ENCODE assay signal across 15 cellular contexts in genomic region chr20:10640897-10641296, GRCh38.
"Had no signal": no experiment of that assay in that cellular context is flagged by ENCODE, and none has a peak within 500 bp of the region (broad histone marks: within the 10 kb centered on the region; RNA-seq: fewer than 3 reads in every experiment).

No MANE protein-coding gene starts in this region.

- H3K4me1 Mint-ChIP-seq: activated CD4-positive, alpha-beta T cell treated with anti-CD3 and anti-CD28 coated beads for 36 hours had no signal

- FAIRE-seq: kidney had no signal

- H3K27me3 ChIP-seq: brain microvascular endothelial cell, foreskin keratinocyte, neutrophil had no signal

- H3K9me3 Mint-ChIP-seq: activated CD4-positive, alpha-beta memory T cell treated with anti-CD3 and anti-CD28 coated beads for 36 hours; activated naive CD8-positive, alpha-beta T cell treated with anti-CD3 and anti-CD28 coated beads for 36 hours; stimulated activated naive CD8-positive, alpha-beta T cell treated with anti-CD3 and anti-CD28 coated beads, Interleukin-15, Interleukin-2, amounts not matched to agents 100 ng/mL and 50 ng/mL, for 24 hours; WTC11 had no signal

- ATAC-seq: activated CD4-positive, alpha-beta T cell treated with anti-CD3 and anti-CD28 coated beads for 36 hours; foreskin keratinocyte; left lobe of liver; WTC11 had no signal

- H3K4me3 Mint-ChIP-seq: activated CD4-positive, alpha-beta memory T cell treated with anti-CD3 and anti-CD28 coated beads for 36 hours; activated CD4-positive, alpha-beta T cell treated with anti-CD3 and anti-CD28 coated beads for 36 hours; activated naive CD8-positive, alpha-beta T cell treated with anti-CD3 and anti-CD28 coated beads for 36 hours; stimulated activated naive CD8-positive, alpha-beta T cell treated with anti-CD3 and anti-CD28 coated beads, Interleukin-15, Interleukin-2, amounts not matched to agents 100 ng/mL and 50 ng/mL, for 24 hours; WTC11 had no signal

- H3K4me3 ChIP-seq: SK-N-MC, skin epidermis had no signal

- H3K27ac ChIP-seq: foreskin keratinocyte, neutrophil, SK-N-MC had no signal

- H3K27ac Mint-ChIP-seq: activated CD4-positive, alpha-beta memory T cell treated with anti-CD3 and anti-CD28 coated beads for 36 hours; activated CD4-positive, alpha-beta T cell treated with anti-CD3 and anti-CD28 coated beads for 36 hours; activated naive CD8-positive, alpha-beta T cell treated with anti-CD3 and anti-CD28 coated beads for 36 hours; stimulated activated naive CD8-positive, alpha-beta T cell treated with anti-CD3 and anti-CD28 coated beads, Interleukin-15, Interleukin-2, amounts not matched to agents 100 ng/mL and 50 ng/mL, for 24 hours; WTC11 had no signal

- H3K27me3 Mint-ChIP-seq: activated CD4-positive, alpha-beta T cell treated with anti-CD3 and anti-CD28 coated beads for 36 hours; activated naive CD8-positive, alpha-beta T cell treated with anti-CD3 and anti-CD28 coated beads for 36 hours; stimulated activated naive CD8-positive, alpha-beta T cell treated with anti-CD3 and anti-CD28 coated beads, Interleukin-15, Interleukin-2, amounts not matched to agents 100 ng/mL and 50 ng/mL, for 24 hours had no signal

- H3K36me3 Mint-ChIP-seq: activated CD4-positive, alpha-beta memory T cell treated with anti-CD3 and anti-CD28 coated beads for 36 hours; activated naive CD8-positive, alpha-beta T cell treated with anti-CD3 and anti-CD28 coated beads for 36 hours had no signal

- DNase-seq: activated CD4-positive, alpha-beta memory T cell treated with anti-CD3 and anti-CD28 coated beads for 36 hours; activated CD4-positive, alpha-beta T cell treated with anti-CD3 and anti-CD28 coated beads for 36 hours; activated naive CD8-positive, alpha-beta T cell treated with anti-CD3 and anti-CD28 coated beads for 36 hours; activated T-cell treated with anti-CD3 and anti-CD28 coated beads for 4 hours; brain microvascular endothelial cell; effector CD8-positive, alpha-beta T cell; trophoblast cell had no signal

- H3K9me3 ChIP-seq: neutrophil had no signal
